In genomic region chr16:89341274-89341673, GRCh38 we compare ENCODE assay signal across 18 cellular contexts.
DNase-seq lines count a peak whose midpoint lies in the region; ATAC-seq and TF ChIP-seq lines count a peak whose summit lies in the region.
"Had no signal": no experiment of that assay in that cellular context is flagged by ENCODE, and none has a peak within 500 bp of the region (broad histone marks: within the 10 kb centered on the region; RNA-seq: fewer than 3 reads in every experiment).

No MANE protein-coding gene starts in this region.

- no peaks in the 10 kb centered on the region for H3K27me3 ChIP-seq in OCI-LY1 (ENCODE audit: insufficient read depth, low read length)
- H3K27me3 ChIP-seq in neuronal stem cell (ENCODE audit: control insufficient read depth in 3 of 3, insufficient read depth in 3 of 3, low read depth in 1 of 3, low read length in 3 of 3): no peaks in the 10 kb centered on the region
- H3K27me3 ChIP-seq: upper lobe of left lung had no signal

- H2AFZ ChIP-seq in OCI-LY1 (ENCODE audit: low read length) (no peak overlapping the region), neuronal stem cell (ENCODE audit: low read length) (no peak overlapping the region)

- H3K4ac ChIP-seq in neuronal stem cell (ENCODE audit: low read length): no peak overlapping the region

- H3K36me3 ChIP-seq in OCI-LY1 (ENCODE audit: insufficient read depth, low read length): peaks cover 3% of the 10 kb centered on the region; the same call in 1 of the 2 replicates
- peaks cover 3 to 11% of the 10 kb centered on the region in 2 donors for H3K36me3 ChIP-seq in neuronal stem cell (replicated peaks in 1 of 2; ENCODE audit: control insufficient read depth in 2 of 2, insufficient read depth in 2 of 2, low read length in 2 of 2)
- H3K36me3 ChIP-seq: upper lobe of left lung had no signal

- no peak overlapping the region for H2AK5ac ChIP-seq in neuronal stem cell (ENCODE audit: low read depth, low read length)

- H3K27ac Mint-ChIP-seq in activated CD4-positive, alpha-beta T cell treated with anti-CD3 and anti-CD28 coated beads, Interleukin-2, amount 10 ng/mL, durations not matched to agents 24 days and 14 days: peak overlapping the region; percentile 75
- H3K27ac Mint-ChIP-seq: activated naive CD4-positive, alpha-beta T cell treated with anti-CD3 and anti-CD28 coated beads for 36 hours had no signal

- no peak for DNase-seq in activated CD4-positive, alpha-beta T cell treated with anti-CD3 and anti-CD28 coated beads, Interleukin-2, amount 10 ng/mL, durations not matched to agents 24 days and 14 days
- DNase-seq in activated CD4-positive, alpha-beta T cell treated with anti-CD3 and anti-CD28 coated beads, Interleukin-2, amount 50 U/mL, for 1 hour: no peak
- no peak for DNase-seq in neuronal stem cell (ENCODE audit: low spot score)
- DNase-seq in iPS-NIHi11 (ENCODE audit: low spot score): no peak
- DNase-seq: activated naive CD4-positive, alpha-beta T cell treated with anti-CD3 and anti-CD28 coated beads for 36 hours; effector CD8-positive, alpha-beta T cell; KBM-7; left ventricle myocardium superior; NCI-H2081 treated with DMSO at 0.1 percent for 48 hours; stimulated activated CD4-positive, alpha-beta T cell treated with anti-CD3 and anti-CD28 coated beads, Interleukin-12 subunit alpha, Interleukin-12 subunit beta, amount 100 ng/mL, for 4 hours; stimulated activated naive CD4-positive, alpha-beta T cell; upper lobe of left lung had no signal

- WGBS in neuronal stem cell (ENCODE audit: extremely low coverage in 2 of 2, insufficient read length in 2 of 2, insufficient replicate concordance in 1 of 2), 2 donors: no CpG with 5 or more reads among the region's 7 CpGs

- H3K36me3 Mint-ChIP-seq in activated CD4-positive, alpha-beta T cell treated with anti-CD3 and anti-CD28 coated beads, Interleukin-2, amount 10 ng/mL, durations not matched to agents 24 days and 14 days (ENCODE audit: low read depth): peaks cover 11% of the 10 kb centered on the region

- no peak overlapping the region for H2BK120ac ChIP-seq in neuronal stem cell (ENCODE audit: low read depth, low read length)

- H3K4me3 Mint-ChIP-seq in activated CD4-positive, alpha-beta T cell treated with anti-CD3 and anti-CD28 coated beads, Interleukin-2, amount 10 ng/mL, durations not matched to agents 24 days and 14 days: no peak overlapping the region
- H3K4me3 Mint-ChIP-seq: activated naive CD4-positive, alpha-beta T cell treated with anti-CD3 and anti-CD28 coated beads for 36 hours had no signal

- H2BK12ac ChIP-seq in neuronal stem cell (ENCODE audit: low read length): no peak overlapping the region

- H3K4me3 ChIP-seq in OCI-LY1 (ENCODE audit: low read depth, low read length, poor library complexity, severe bottlenecking): no peak overlapping the region
- H3K4me3 ChIP-seq in neuronal stem cell (ENCODE audit: low read length in 2 of 2): no peak overlapping the region
- H3K4me3 ChIP-seq: A549, upper lobe of left lung had no signal

- H3K27ac ChIP-seq in OCI-LY1 (ENCODE audit: low read depth, low read length, poor library complexity, severe bottlenecking) (no peak overlapping the region), cingulate gyrus (ENCODE audit: low read depth, low read length) (peak overlapping the region; percentile 83), neuronal stem cell (replicated peaks; ENCODE audit: low read length) (no peak overlapping the region)
- H3K27ac ChIP-seq: A549, HL-60, upper lobe of left lung had no signal

- no peak for ATAC-seq in HG03378 (IDR thresholded peaks at IDR 0.05; ENCODE audit: unreplicated experiment)
- ATAC-seq in HG02588 (IDR thresholded peaks at IDR 0.05; ENCODE audit: unreplicated experiment): no peak
- ATAC-seq: A549, left ventricle myocardium superior had no signal

- no peak overlapping the region for H4K91ac ChIP-seq in neuronal stem cell (ENCODE audit: low read depth, low read length, poor library complexity)

- H2BK5ac ChIP-seq in neuronal stem cell (ENCODE audit: low read length): no peak overlapping the region

- peaks cover 6% of the 10 kb centered on the region for H4K20me1 ChIP-seq in OCI-LY1 (ENCODE audit: insufficient read depth, low read length)

- peak overlapping the region; percentile 75 for H3K23ac ChIP-seq in neuronal stem cell (ENCODE audit: low read depth, low read length, poor library complexity)

- no peak overlapping the region for H2BK15ac ChIP-seq in neuronal stem cell (ENCODE audit: low read length)

- intact Hi-C loops in activated CD4-positive, alpha-beta T cell treated with anti-CD3 and anti-CD28 coated beads, Interleukin-2, amount 10 ng/mL, durations not matched to agents 24 days and 14 days (cut with micrococcal nuclease): no loop called here

- no peaks in the 10 kb centered on the region; the same call in 1 of the 2 replicates for H3F3A ChIP-seq in OCI-LY1 (ENCODE audit: insufficient read depth, low read length)

- H3K4me2 ChIP-seq in OCI-LY1 (ENCODE audit: low read length) (no peak overlapping the region), neuronal stem cell (ENCODE audit: insufficient read depth, low read length, poor library complexity, severe bottlenecking) (no peak overlapping the region)
- H3K4me2 ChIP-seq: A549 had no signal

- TF ChIP-seq CTCF in OCI-LY1 (IDR thresholded peaks at IDR 0.05; ENCODE audit: low read length): no peak

- H3K9me3 Mint-ChIP-seq in activated CD4-positive, alpha-beta T cell treated with anti-CD3 and anti-CD28 coated beads, Interleukin-2, amount 10 ng/mL, durations not matched to agents 24 days and 14 days: no peaks in the 10 kb centered on the region
- H3K9me3 Mint-ChIP-seq: activated naive CD4-positive, alpha-beta T cell treated with anti-CD3 and anti-CD28 coated beads for 36 hours had no signal

- H3K79me2 ChIP-seq in OCI-LY1 (ENCODE audit: insufficient read depth, low read length): peaks cover 85% of the 10 kb centered on the region

- H3K9me3 ChIP-seq in OCI-LY1 (ENCODE audit: low read length) (no peaks in the 10 kb centered on the region), neuronal stem cell (replicated peaks in 1 of 2; ENCODE audit: control insufficient read depth in 2 of 2, insufficient read depth in 1 of 2, low read depth in 1 of 2, low read length in 2 of 2) (no peaks in the 10 kb centered on the region)
- H3K9me3 ChIP-seq: A549, upper lobe of left lung had no signal

- H3K79me1 ChIP-seq in neuronal stem cell (ENCODE audit: low read depth, low read length): peaks cover 26% of the 10 kb centered on the region

- peaks cover 29% of the 10 kb centered on the region for H3K4me1 Mint-ChIP-seq in activated CD4-positive, alpha-beta T cell treated with anti-CD3 and anti-CD28 coated beads, Interleukin-2, amount 10 ng/mL, durations not matched to agents 24 days and 14 days

- H3K27me3 Mint-ChIP-seq in activated CD4-positive, alpha-beta T cell treated with anti-CD3 and anti-CD28 coated beads, Interleukin-2, amount 10 ng/mL, durations not matched to agents 24 days and 14 days: no peaks in the 10 kb centered on the region

- peaks cover 47% of the 10 kb centered on the region for H3K4me1 ChIP-seq in OCI-LY1 (ENCODE audit: insufficient read depth, low read length, severe bottlenecking)
- H3K4me1 ChIP-seq in neuronal stem cell (ENCODE audit: control insufficient read depth in 2 of 2, insufficient read depth in 1 of 2, low read depth in 1 of 2, low read length in 2 of 2): peaks cover 11 to 15% of the 10 kb centered on the region in 2 donors

- H3K14ac ChIP-seq in neuronal stem cell (ENCODE audit: low read length): no peak overlapping the region

- H4K8ac ChIP-seq in neuronal stem cell (ENCODE audit: low read depth, low read length): no peak overlapping the region

- no peak overlapping the region for H3K18ac ChIP-seq in neuronal stem cell (ENCODE audit: low read length)

- no peaks in the 10 kb centered on the region for H3K9me2 ChIP-seq in OCI-LY1 (ENCODE audit: low read depth, low read length)

- H3K9ac ChIP-seq in OCI-LY1 (ENCODE audit: low read length) (peak overlapping the region; percentile 0; the same call in 1 of the 2 replicates), neuronal stem cell (ENCODE audit: low read depth, low read length, poor library complexity) (no peak overlapping the region)
